ENCODE assay signal across 14 cellular contexts in the genomic region with DNA sequence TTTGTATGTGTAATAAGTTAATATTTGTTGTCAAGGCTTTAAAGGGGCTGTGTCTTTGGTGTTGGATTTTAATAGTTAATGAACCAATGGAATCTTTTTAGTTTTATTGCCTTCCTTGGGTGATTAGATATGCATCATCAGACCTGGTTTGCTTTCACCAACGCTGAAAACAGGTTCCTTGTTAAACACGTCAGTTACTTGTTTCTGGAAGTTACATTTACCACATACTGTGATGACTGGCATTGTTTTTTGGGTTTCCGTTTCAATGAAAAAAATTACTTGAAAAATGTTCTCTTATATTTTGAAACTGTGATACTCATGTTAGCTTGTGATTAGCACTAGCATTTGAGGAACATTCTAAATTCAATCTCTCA. TPM values are rescaled to one million over a fixed set of nuclear protein-coding genes. Genes with fewer than 3 reads are reported as not detected.
DNase-seq lines count a peak whose midpoint lies in the region; ATAC-seq, FAIRE-seq and TF ChIP-seq lines count a peak whose summit lies in the region.
"Had no signal": no experiment of that assay in that cellular context is flagged by ENCODE, and none has a peak within 500 bp of the region (broad histone marks: within the 10 kb centered on the region; RNA-seq: fewer than 3 reads in every experiment).

No MANE protein-coding gene starts in this region.

- H3K27me3 Mint-ChIP-seq in memory B cell, result no peaks in the 10 kb centered on the region

- no TSS peak for BruUV-seq in GM12878 (replicated peaks; lab: Mats Ljungman, UMichigan)

- TF ChIP-seq POLR2A in GM12878 (IDR thresholded peaks at IDR 0.05; ENCODE audit: low read depth, low read length), result no peak
- TF ChIP-seq POLR2A in thyroid gland (IDR thresholded peaks at IDR 0.05), result no peak

- H3K4me2 ChIP-seq in Karpas-422 (ENCODE audit: low read depth, low read length, poor library complexity, severe bottlenecking) (peak overlapping the region; percentile 56), GM12878 (ENCODE audit: control insufficient read depth, insufficient read depth) (no peak overlapping the region)

- H3K4me1 ChIP-seq in Karpas-422 (ENCODE audit: low read length) (peaks cover 71% of the 10 kb centered on the region), GM12878 (ENCODE audit: control insufficient read depth, insufficient read depth, low read length) (peaks cover 18% of the 10 kb centered on the region; the same call in 1 of the 2 replicates), thyroid gland (peaks cover 30 to 48% of the 10 kb centered on the region in 2 donors)

- ATAC-seq in GM12878, result peak; percentile 29; the same call in 2 of the 3 replicates
- peak; percentile 44 for ATAC-seq in memory B cell (ENCODE audit: low read depth)
- no peak for ATAC-seq in GM21786 (IDR thresholded peaks at IDR 0.05; ENCODE audit: unreplicated experiment)

- intact Hi-C loops in GM12878 (cut with micrococcal nuclease; ENCODE audit: unreplicated experiment), result loop anchor here (5.0 kb wide), 1 partner anchor 74 kb away; no protein-coding TSS in a partner anchor
- intact Hi-C loops in thyroid gland (cut with DNase I), result no loop called here

- H3K9ac ChIP-seq in Karpas-422 (ENCODE audit: low read length) (peak overlapping the region; percentile 38), GM12878 (ENCODE audit: control insufficient read depth, insufficient read depth, low read length) (no peak overlapping the region)

- no peaks in the 10 kb centered on the region for H3K36me3 ChIP-seq in Karpas-422 (ENCODE audit: insufficient read depth, low read length)
- no peaks in the 10 kb centered on the region for H3K36me3 ChIP-seq in GM12878 (ENCODE audit: control insufficient read depth in 2 of 2, insufficient read depth in 2 of 2, low read length in 1 of 2)
- no peaks in the 10 kb centered on the region for H3K36me3 ChIP-seq in thyroid gland

- SMC1A ChIA-PET in GM12878 (lab: Charles Lee; ENCODE audit: uncharacterized antibody, unreplicated experiment), result interaction anchor here (0.8 to 2.1 kb wide), 6 partner anchors 9 to 177 kb away, joined by 3 to 11 read pairs (median 4); a partner anchor contains a TSS

- CTCF ChIA-PET in GM12878 (lab: Yijun Ruan, JAX), result interaction anchor here (0.7 to 5.1 kb wide), 5 partner anchors 14 to 199 kb away, joined by 3 to 62 read pairs (median 3); no protein-coding TSS in a partner anchor

- H3K9me2 ChIP-seq in Karpas-422 (replicated peaks; ENCODE audit: insufficient read depth, low read length), result no peaks in the 10 kb centered on the region

- in situ Hi-C loops in GM12878 (cut with MboI), result loop anchor here (5.0 kb wide), 1 partner anchor 169 kb away; no protein-coding TSS in a partner anchor

- H3K36me3 Mint-ChIP-seq in memory B cell, result no peaks in the 10 kb centered on the region

- H3K27ac ChIP-seq in Karpas-422 (ENCODE audit: low read length) (peak overlapping the region; percentile 95), GM12878 (ENCODE audit: control insufficient read depth, insufficient read depth) (no peak overlapping the region), thyroid gland (peak overlapping the region; percentile 83 to 90 (median 84))

- peak; percentile 61 for DNase-seq in Karpas-422
- DNase-seq in GM12878 (ENCODE audit: low read depth, low spot score), result no peak
- DNase-seq in memory B cell (ENCODE audit: low spot score in 2 of 2), result no peak
- DNase-seq in thyroid gland, result no peak
- no peak for DNase-seq in stimulated activated naive CD4-positive, alpha-beta T cell treated with Interleukin-2 at 50 U/mL for 16 hours (lab: John Stamatoyannopoulos, UW)
- no peak for DNase-seq in SW 1271 (lab: John Stamatoyannopoulos, UW)
- no peak for DNase-seq in ureter (ENCODE audit: low spot score)
- DNase-seq: CD4-positive, alpha-beta T cell; foreskin fibroblast; NCI-H1436; stimulated activated CD8-positive, alpha-beta memory T cell treated with anti-CD3 and anti-CD28 coated beads, Interleukin-4, amount 100 ng/mL, for 48 hours had no signal

- POLR2A ChIA-PET in GM12878 (lab: Charles Lee), result interaction anchor here (0.6 kb wide), 1 partner anchor 508 kb away, joined by 3 read pairs; no protein-coding TSS in a partner anchor

- no peaks in the 10 kb centered on the region for H3K27me3 ChIP-seq in Karpas-422 (ENCODE audit: low read length)
- H3K27me3 ChIP-seq in GM12878 (replicated peaks in 1 of 2; ENCODE audit: control insufficient read depth in 2 of 2, insufficient read depth in 2 of 2, low read length in 1 of 2), result no peaks in the 10 kb centered on the region
- H3K27me3 ChIP-seq in thyroid gland, result no peaks in the 10 kb centered on the region

- H3K27ac Mint-ChIP-seq in memory B cell, result peak overlapping the region; percentile 48
- H3K27ac Mint-ChIP-seq: activated T-helper 2 cell treated with anti-CD3 and anti-CD28 coated beads, Interferon-gamma antibody, Interleukin-2, Interleukin-4, amounts not matched to agents 10 μg/mL and 5 μg/mL and 100 μg/mL, durations not matched to agents 14 hours and 24 hours and 36 hours; CD4-positive, alpha-beta T cell had no signal

- H3K9me3 Mint-ChIP-seq in memory B cell, result peaks cover 1% of the 10 kb centered on the region
- H3K9me3 Mint-ChIP-seq: activated T-helper 2 cell treated with anti-CD3 and anti-CD28 coated beads, Interferon-gamma antibody, Interleukin-2, Interleukin-4, amounts not matched to agents 10 μg/mL and 5 μg/mL and 100 μg/mL, durations not matched to agents 14 hours and 24 hours and 36 hours; CD4-positive, alpha-beta T cell had no signal

- TF ChIP-seq CTCF in GM12878 (IDR thresholded peaks at IDR 0.05 in 2 of 3, conservative IDR thresholded peaks at IDR 0.05 in 1 of 3; ENCODE audit: control insufficient read depth in 2 of 3, extremely low read depth in 1 of 3, insufficient read depth in 1 of 3, low read depth in 3 of 3, low read length in 3 of 3) (no peak), thyroid gland (IDR thresholded peaks at IDR 0.05) (no peak)

- H3K4me3 Mint-ChIP-seq in memory B cell, result no peak overlapping the region
- H3K4me3 Mint-ChIP-seq: CD4-positive, alpha-beta T cell had no signal

- no peaks in the 10 kb centered on the region for H3K79me2 ChIP-seq in Karpas-422 (ENCODE audit: low read length)
- H3K79me2 ChIP-seq in GM12878 (ENCODE audit: control insufficient read depth, insufficient read depth, low read length), result no peaks in the 10 kb centered on the region

- RAD21 ChIA-PET in GM12878 (lab: Charles Lee; ENCODE audit: unreplicated experiment), result interaction anchor here (1.2 to 1.9 kb wide), 4 partner anchors 59 to 177 kb away, joined by 3 to 11 read pairs (median 6); a partner anchor contains a TSS

- FAIRE-seq in GM12878 (lab: Jason Lieb, UNC), result no peak
- FAIRE-seq: astrocyte had no signal

- WGBS in GM12878 (ENCODE audit: insufficient coverage, insufficient replicate concordance, low lambda C conversion rate, missing lambda C conversion rate), result 4% methylated on average over 3 of the region's 3 CpGs
- WGBS in thyroid gland, 2 donors, result 17 to 28% methylated on average over 3 of the region's 3 CpGs

- H3K4me3 ChIP-seq in Karpas-422 (ENCODE audit: low read length), result peak overlapping the region; percentile 28
- H3K4me3 ChIP-seq in GM12878, result no peak overlapping the region
- no peak overlapping the region for H3K4me3 ChIP-seq in thyroid gland (replicated peaks in 1 of 3)

- H2AFZ ChIP-seq in Karpas-422 (ENCODE audit: low read length) (peak overlapping the region; percentile 66), GM12878 (ENCODE audit: control insufficient read depth, low read depth, low read length) (no peak overlapping the region)

- no peak for TF ChIP-seq EP300 in GM12878 (IDR thresholded peaks at IDR 0.05; ENCODE audit: borderline replicate concordance in 1 of 2, control insufficient read depth in 1 of 2, low read depth in 2 of 2, low read length in 2 of 2)

- H3K9me3 ChIP-seq in Karpas-422 (ENCODE audit: low read length), result no peaks in the 10 kb centered on the region
- H3K9me3 ChIP-seq in GM12878 (replicated peaks; ENCODE audit: control insufficient read depth, insufficient read depth, low read length), result no peaks in the 10 kb centered on the region; the same call in 2 of the 3 replicates
- no peaks in the 10 kb centered on the region for H3K9me3 ChIP-seq in thyroid gland

- H4K20me1 ChIP-seq in Karpas-422 (ENCODE audit: insufficient read depth, low read depth, low read length) (no peaks in the 10 kb centered on the region), GM12878 (ENCODE audit: control insufficient read depth, insufficient read depth) (no peaks in the 10 kb centered on the region)

- H3K4me1 Mint-ChIP-seq in memory B cell, result peaks cover 27% of the 10 kb centered on the region

- no peak for TF ChIP-seq RAD21 in GM12878 (IDR thresholded peaks at IDR 0.05; ENCODE audit: insufficient read depth, low read depth, low read length)

TF ChIP-seq in GM12878, 131 proteins besides CTCF, POLR2A, EP300 and RAD21:
- no peak for TF ChIP-seq IKZF2 (IDR thresholded peaks at IDR 0.05)

RNA-seq across cellular contexts. Expression of a gene that starts 58.6 kb away (rescaled TPM):
- 28.1 and 36.4 TPM in 2 replicates for total RNA-seq in Karpas-422 (2014; rRNA removed; shearing (Covaris generic); ENCODE audit: low replicate concordance)
- total RNA-seq in GM12878 (2013; cell fraction: nucleolus; rRNA removed), result not detected in 2 replicates
- total RNA-seq in GM12878 (2014; rRNA removed) (0.11 and 0.17 TPM in 2 replicates), GM12878 (2014; rRNA removed; fragmentation: Illumina TruSeq; extraction: Trizol) (0.09 and 0.18 TPM in 2 replicates), GM12878 (2021) (0.18 and 0.58 TPM in 2 replicates), thyroid gland (100 to 1,000 TPM in 2 of 4 donors, 10 to 100 TPM in 2; 67.3 to 143 (median 114) TPM), ureter (34.0 TPM)
- polyA plus RNA-seq in GM12878 (2011; ENCODE audit: low read depth), result not detected
- polyA plus RNA-seq in GM12878 (2011; rRNA removed) (0.03 and 0.04 TPM in 2 replicates), GM12878 (2014; fragmentation: Illumina TruSeq; extraction: Trizol) (0.09 and 0.16 TPM in 2 replicates), GM12878 (2014; fragmentation: Nextera tagmentation; extraction: Ambion mirVana) (under 1 TPM; 0.04 to 0.14 TPM), GM12878 (2014; rRNA removed) (0.05 and 0.14 TPM in 2 replicates), GM12878 (2016; fragmentation: Nextera tagmentation; extraction: Ambion mirVana) (under 1 TPM; 0.13 to 0.18 TPM)
- polyA plus RNA-seq in GM12878 (2011; cell fraction: cytosol; rRNA removed), result 0.01 and 0.03 TPM in 2 replicates
- 0.03 TPM in 2 replicates for polyA plus RNA-seq in GM12878 (2011; cell fraction: nucleus; rRNA removed)
- 0.08 and 0.12 TPM in 2 replicates for polyA plus RNA-seq in GM12878 (2012)
- 0.07 and 0.15 TPM in 2 replicates for polyA minus RNA-seq in GM12878 (2011; rRNA and poly(A)+ RNA removed)
- not detected in 2 replicates for polyA minus RNA-seq in GM12878 (2011; cell fraction: cytosol; rRNA and poly(A)+ RNA removed)
- 0.10 TPM in 1 of 2 replicates, not detected in the other for polyA minus RNA-seq in GM12878 (2011; cell fraction: nucleus; rRNA and poly(A)+ RNA removed)

Comparison
In these comparisons a context has a peak if more than half of its experiments do, and no peak if none do; other contexts are left out.
1. RNA of a gene that starts 58.6 kb away (total RNA-seq): 67.3 to 143 TPM in thyroid gland, 28.1 to 36.4 TPM in Karpas-422 and 34.0 TPM in ureter (single experiment); 0.09 to 0.58 TPM in GM12878; every median in the first group is over 10 times any median in the second.